Comparison of ENCODE assay signal across 34 cellular contexts in genomic region chr1:21601278-21602048, GRCh38.
"Had no signal": no experiment of that assay in that cellular context is flagged by ENCODE, and none has a peak within 500 bp of the region (broad histone marks: within the 10 kb centered on the region; RNA-seq: fewer than 3 reads in every experiment).

No MANE protein-coding gene starts in this region.

- H3K4me3 ChIP-seq: MG63 had no signal

- H3K36me3 ChIP-seq: MG63 had no signal

- DNase-seq: Karpas-422, Kasumi-1, MG63, MM.1S, MV-4-11, NCI-H1048, NCI-H1092, NCI-H1092 treated with DMSO at 0.1 percent for 48 hours, NCI-H1105, NCI-H1105 treated with DMSO at 0.1 percent for 48 hours, NCI-H1417, NCI-H1417 treated with DMSO at 0.1 percent for 48 hours, NCI-H1436, NCI-H1436 treated with DMSO at 0.1 percent for 48 hours, NCI-H146, NCI-H1694, NCI-H1694 treated with DMSO at 0.1 percent for 48 hours, NCI-H187, NCI-H187 treated with DMSO at 0.1 percent for 48 hours, NCI-H1930, NCI-H2029, NCI-H2029 treated with DMSO at 0.1 percent for 48 hours, NCI-H2081, NCI-H2081 treated with DMSO at 0.1 percent for 48 hours, NCI-H2107, NCI-H2171, NCI-H2171 treated with DMSO at 0.1 percent for 48 hours, NCI-H2227 treated with DMSO at 0.1 percent for 48 hours, NCI-H226, NCI-H345, NCI-H446, NCI-H446 treated with DMSO at 0.1 percent for 48 hours, NCI-H510A had no signal

- H3K27me3 ChIP-seq: MG63 had no signal

- H3K4me2 ChIP-seq: KMS-11 had no signal

- H3K9ac ChIP-seq: KMS-11 had no signal

- H3K9me3 ChIP-seq: MG63 had no signal

- H3K27ac ChIP-seq: KMS-11 had no signal
